Comparison of ENCODE assay signal across 13 cellular contexts in the genomic region with DNA sequence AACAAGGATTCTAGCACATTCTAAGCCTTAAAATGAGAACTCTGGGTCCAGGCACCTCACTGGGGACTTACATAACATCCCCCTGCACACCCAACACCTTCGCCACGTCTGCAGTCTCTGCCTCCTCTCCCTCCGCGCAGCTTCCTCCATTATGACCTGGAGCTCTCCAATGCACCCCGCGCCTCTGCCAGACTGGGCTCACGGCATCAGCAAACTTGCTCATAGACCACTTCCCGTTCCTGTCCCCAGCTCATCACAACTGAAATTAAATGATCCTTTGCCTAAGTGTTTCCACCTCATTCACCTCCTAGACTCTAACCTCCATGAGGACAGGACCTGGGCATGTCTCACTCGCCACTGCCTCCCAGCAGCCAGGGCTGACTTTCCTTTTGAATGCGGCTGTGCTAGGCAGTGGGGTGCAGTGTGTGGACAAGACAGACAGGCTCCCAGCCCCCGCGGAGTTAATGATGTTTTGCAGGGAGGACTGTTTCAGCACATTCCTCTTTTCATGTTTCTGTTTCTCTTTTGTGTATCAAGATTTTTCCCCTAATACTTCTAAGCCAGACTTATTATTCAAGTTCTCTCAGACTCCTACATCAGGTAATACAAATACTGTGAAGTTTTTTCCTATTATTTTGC. TPM values are rescaled to one million over a fixed set of nuclear protein-coding genes. Genes with fewer than 3 reads are reported as not detected.
DNase-seq lines count a peak whose midpoint lies in the region; ATAC-seq and TF ChIP-seq lines count a peak whose summit lies in the region.
"Had no signal": no experiment of that assay in that cellular context is flagged by ENCODE, and none has a peak within 500 bp of the region (broad histone marks: within the 10 kb centered on the region; RNA-seq: fewer than 3 reads in every experiment).

No MANE protein-coding gene starts in this region.

- H3K9me3 ChIP-seq in Peyer's patch = no peaks in the 10 kb centered on the region
- no peaks in the 10 kb centered on the region for H3K9me3 ChIP-seq in esophagus squamous epithelium
- H3K9me3 ChIP-seq: body of pancreas had no signal

- 74 to 85% methylated on average over 8 to 12 of the region's 12 CpGs for WGBS in esophagus squamous epithelium, 2 donors

- no peak for TF ChIP-seq POLR2A in Peyer's patch (IDR thresholded peaks at IDR 0.05)
- TF ChIP-seq POLR2A in esophagus squamous epithelium (IDR thresholded peaks at IDR 0.05) = no peak

- in situ Hi-C loops in KBM-7 (cut with MboI; ENCODE audit: low pct_unique_long_range_greater_than_20kb, low sequenced_read_pairs) = no loop called here

- no peaks in the 10 kb centered on the region for H3K27me3 ChIP-seq in Peyer's patch
- no peaks in the 10 kb centered on the region for H3K27me3 ChIP-seq in esophagus squamous epithelium
- H3K27me3 ChIP-seq: body of pancreas had no signal

- peak overlapping the region in 3 of 4 donors; percentile 9 to 72 (median 16) for H3K27ac ChIP-seq in Peyer's patch
- peak overlapping the region in 3 of 4 donors; percentile 23 to 43 (median 26) for H3K27ac ChIP-seq in esophagus squamous epithelium
- H3K27ac ChIP-seq: body of pancreas had no signal

- H3K4me3 ChIP-seq in Peyer's patch (no peak overlapping the region), esophagus squamous epithelium (no peak overlapping the region)
- H3K4me3 ChIP-seq: body of pancreas had no signal

- H3K36me3 ChIP-seq in Peyer's patch (no peaks in the 10 kb centered on the region), esophagus squamous epithelium (no peaks in the 10 kb centered on the region)

- peaks cover 0 to 37% (median 8%) of the 10 kb centered on the region in 4 donors for H3K4me1 ChIP-seq in Peyer's patch
- H3K4me1 ChIP-seq in esophagus squamous epithelium = peaks cover 0 to 62% (median 25%) of the 10 kb centered on the region in 3 donors
- H3K4me1 ChIP-seq: body of pancreas had no signal

- DNase-seq in KBM-7 = peak; percentile 23
- peak in 2 of 3 donors; percentile 77 to 81 for DNase-seq in Peyer's patch
- no peak for DNase-seq in esophagus squamous epithelium (lab: John Stamatoyannopoulos, UW)
- DNase-seq in sciatic nerve (ENCODE audit: low spot score) = no peak
- DNase-seq in DMS79 (lab: John Stamatoyannopoulos, UW) = no peak
- no peak for DNase-seq in NAMALWA (ENCODE audit: low spot score)
- no peak for DNase-seq in COR-L47 (lab: John Stamatoyannopoulos, UW)
- DNase-seq: NCI-H1105 treated with DMSO at 0.1 percent for 48 hours; NK-92 treated with Interleukin-12 subunit alpha and Interleukin-12 subunit beta, amount 100 ng/mL, for 24 hours had no signal

- intact Hi-C loops in esophagus squamous epithelium (cut with DNase I) (no loop called here), sciatic nerve (cut with DNase I) (no loop called here)

- ATAC-seq in sciatic nerve (peak; percentile 48), GM21737 (IDR thresholded peaks at IDR 0.05; ENCODE audit: unreplicated experiment) (no peak)
- ATAC-seq: esophagus mucosa; natural killer cell treated with Interleukin-12 subunit alpha and Interleukin-12 subunit beta and Interleukin-15 and Interleukin-18, amount 100 ng/mL, for 72 hours had no signal

- TF ChIP-seq CTCF in Peyer's patch (IDR thresholded peaks at IDR 0.05) (no peak), esophagus squamous epithelium (IDR thresholded peaks at IDR 0.05) (no peak)

RNA-seq across cellular contexts. Expression of a gene that starts 18.8 kb away (rescaled TPM):
- total RNA-seq in Peyer's patch (10 to 100 TPM in 2 of 4 donors, 1 to 10 TPM in 2; 3.9 to 55.3 (median 10.9) TPM), esophagus squamous epithelium (10 to 100 TPM in 2 of 4 donors, 1 to 10 TPM in 2; 4.0 to 23.0 (median 13.8) TPM), sciatic nerve (31.7 TPM)

Comparison
In these comparisons a context has a peak if more than half of its experiments do, and no peak if none do; other contexts are left out.
1. DNase-seq: peak in KBM-7 (single experiment) and Peyer's patch (2 of 3); none in esophagus squamous epithelium (single experiment), sciatic nerve (single experiment), DMS79 (single experiment), NAMALWA (single experiment) and COR-L47 (single experiment).